Comparison of ENCODE assay signal across 2 cellular contexts in the genomic region with DNA sequence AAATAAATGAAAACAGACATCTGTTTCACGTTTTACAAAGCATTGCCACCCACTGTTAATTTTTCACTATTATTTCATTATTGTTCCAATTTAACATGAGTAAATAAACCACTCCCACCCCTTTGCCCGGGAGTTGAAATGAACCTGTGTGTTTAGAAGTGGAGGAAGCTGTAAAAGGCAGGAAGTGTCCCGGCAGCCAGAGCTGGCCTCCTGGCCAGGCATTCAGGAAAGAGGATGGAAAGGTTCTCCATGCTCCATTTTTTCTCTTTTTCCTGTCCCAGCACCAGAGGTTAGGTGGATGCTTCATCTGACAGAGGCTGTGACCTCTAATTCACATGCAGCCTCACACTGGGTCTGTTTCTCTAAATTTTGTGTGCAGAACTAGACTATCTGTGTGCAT.
TF ChIP-seq lines count a peak whose summit lies in the region.

No MANE protein-coding gene starts in this region.

TF ChIP-seq in liver, 16 proteins besides CTCF, POLR2A, EP300 and RAD21:
- TF ChIP-seq NR2F2 (IDR thresholded peaks at IDR 0.05) (peak; percentile 38), HNF4G (IDR thresholded peaks at IDR 0.05) (no peak)
TF ChIP-seq in liver: peak in this region for 1.

TF ChIP-seq in HepG2, 621 proteins besides CTCF, POLR2A, EP300 and RAD21:
- TF ChIP-seq NFAT5 (CRISPR knock-in tag; IDR thresholded peaks at IDR 0.05): no peak
- TF ChIP-seq ZIK1 (CRISPR knock-in tag; IDR thresholded peaks at IDR 0.05; ENCODE audit: borderline replicate concordance, low read depth): no peak
- TF ChIP-seq SKI (IDR thresholded peaks at IDR 0.05; ENCODE audit: partially characterized antibody): no peak
- TF ChIP-seq POGZ (CRISPR knock-in tag; IDR thresholded peaks at IDR 0.05): no peak
- TF ChIP-seq MBNL3 (CRISPR knock-in tag; conservative IDR thresholded peaks at IDR 0.05): no peak
- TF ChIP-seq NCOA1 (CRISPR knock-in tag; IDR thresholded peaks at IDR 0.05): no peak
- TF ChIP-seq, protein P1, sequence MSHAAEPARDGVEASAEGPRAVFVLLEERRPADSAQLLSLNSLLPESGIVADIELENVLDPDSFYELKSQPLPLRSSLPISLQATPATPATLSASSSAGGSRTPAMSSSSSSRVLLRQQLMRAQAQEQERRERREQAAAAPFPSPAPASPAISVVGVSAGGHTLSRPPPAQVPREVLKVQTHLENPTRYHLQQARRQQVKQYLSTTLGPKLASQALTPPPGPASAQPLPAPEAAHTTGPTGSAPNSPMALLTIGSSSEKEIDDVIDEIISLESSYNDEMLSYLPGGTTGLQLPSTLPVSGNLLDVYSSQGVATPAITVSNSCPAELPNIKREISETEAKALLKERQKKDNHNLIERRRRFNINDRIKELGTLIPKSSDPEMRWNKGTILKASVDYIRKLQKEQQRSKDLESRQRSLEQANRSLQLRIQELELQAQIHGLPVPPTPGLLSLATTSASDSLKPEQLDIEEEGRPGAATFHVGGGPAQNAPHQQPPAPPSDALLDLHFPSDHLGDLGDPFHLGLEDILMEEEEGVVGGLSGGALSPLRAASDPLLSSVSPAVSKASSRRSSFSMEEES (CRISPR knock-in tag; IDR thresholded peaks at IDR 0.05): no peak
- TF ChIP-seq NFE2 (CRISPR knock-in tag; IDR thresholded peaks at IDR 0.05): no peak
- TF ChIP-seq SAFB2 (CRISPR knock-in tag; IDR thresholded peaks at IDR 0.05; ENCODE audit: borderline replicate concordance, low read depth): no peak
- TF ChIP-seq ZBTB7A (CRISPR knock-in tag; IDR thresholded peaks at IDR 0.05): no peak
- no peak for TF ChIP-seq TCF12 (IDR thresholded peaks at IDR 0.05)
- TF ChIP-seq TCF12 (CRISPR knock-in tag; IDR thresholded peaks at IDR 0.05): no peak
- TF ChIP-seq FOXJ3 (CRISPR knock-in tag; IDR thresholded peaks at IDR 0.05; ENCODE audit: borderline replicate concordance): no peak
- no peak for TF ChIP-seq ZNF609 (CRISPR knock-in tag; IDR thresholded peaks at IDR 0.05; ENCODE audit: borderline replicate concordance)
- TF ChIP-seq PREB (CRISPR knock-in tag; IDR thresholded peaks at IDR 0.05): no peak
- no peak for TF ChIP-seq HOXA9 (CRISPR knock-in tag; IDR thresholded peaks at IDR 0.05; ENCODE audit: borderline replicate concordance)
- no peak for TF ChIP-seq ZUFSP (CRISPR knock-in tag; IDR thresholded peaks at IDR 0.05; ENCODE audit: borderline replicate concordance)
- no peak for TF ChIP-seq ZNF572 (CRISPR knock-in tag; IDR thresholded peaks at IDR 0.05)
